ENCODE assay signal across 1 cellular context in genomic region chr5:139268364-139269202, GRCh38.
TF ChIP-seq lines count a peak whose summit lies in the region.

No MANE protein-coding gene starts in this region.

TF ChIP-seq in K562, 482 proteins besides CTCF, POLR2A, EP300 and RAD21 (continued from another document and continues in another):
- TF ChIP-seq NCOA6 (IDR thresholded peaks at IDR 0.05) (no peak), FIP1L1 (IDR thresholded peaks at IDR 0.05; ENCODE audit: low read depth, low read length, poor library complexity, severe bottlenecking) (no peak), BMI1 (IDR thresholded peaks at IDR 0.05; ENCODE audit: low read length) (no peak), ZKSCAN8 (CRISPR knock-in tag; IDR thresholded peaks at IDR 0.05) (no peak), ATF3 (IDR thresholded peaks at IDR 0.05) (no peak), ATF3 (CRISPR knock-in tag; conservative IDR thresholded peaks at IDR 0.05) (no peak), ADNP (tag; IDR thresholded peaks at IDR 0.05) (no peak), ZNF655 (CRISPR knock-in tag; IDR thresholded peaks at IDR 0.05) (no peak), ZNF253 (CRISPR knock-in tag; conservative IDR thresholded peaks at IDR 0.05) (no peak), SRSF9 (IDR thresholded peaks at IDR 0.05; ENCODE audit: borderline replicate concordance, low read depth, low read length) (no peak), TARDBP (IDR thresholded peaks at IDR 0.05) (no peak), NKRF (IDR thresholded peaks at IDR 0.05; ENCODE audit: borderline replicate concordance) (no peak), ZNF41 (CRISPR knock-in tag; conservative IDR thresholded peaks at IDR 0.05) (no peak), RBFOX2 (IDR thresholded peaks at IDR 0.05; ENCODE audit: low read depth, low read length) (no peak), SMAD1 (IDR thresholded peaks at IDR 0.05; ENCODE audit: low read depth, low read length, partially characterized antibody) (no peak), MEF2D (tag; conservative IDR thresholded peaks at IDR 0.05; ENCODE audit: low read depth) (peak; percentile 67; the same call in 1 of the 2 replicates), SMARCA4 (IDR thresholded peaks at IDR 0.05) (0 out of 2 replicates have a peak, but pooled peaks have one; percentile 24), ZBTB40 (IDR thresholded peaks at IDR 0.05) (0 out of 2 replicates have a peak, but pooled peaks have one; percentile 24), ZBTB40 (CRISPR knock-in tag; IDR thresholded peaks at IDR 0.05) (no peak), SIX5 (IDR thresholded peaks at IDR 0.05; ENCODE audit: borderline replicate concordance in 1 of 2, insufficient read depth in 1 of 2, low read depth in 1 of 2, low read length in 2 of 2) (no peak), HNRNPL (IDR thresholded peaks at IDR 0.05; ENCODE audit: low read depth, low read length) (no peak), POLR2H (tag; IDR thresholded peaks at IDR 0.05; ENCODE audit: low read depth) (no peak), ZNF398 (CRISPR knock-in tag; IDR thresholded peaks at IDR 0.05) (no peak), CAMTA2 (CRISPR knock-in tag; conservative IDR thresholded peaks at IDR 0.05) (no peak), PHF8 (IDR thresholded peaks at IDR 0.05; ENCODE audit: borderline replicate concordance, low read length) (no peak), NFIC (IDR thresholded peaks at IDR 0.05) (no peak), MAZ (CRISPR knock-in tag; conservative IDR thresholded peaks at IDR 0.05 in 1 of 2, IDR thresholded peaks at IDR 0.05 in 1 of 2) (0 out of 4 replicates have a peak, but pooled peaks of 1 of the 2 experiments have one; percentile 44), TFAM (CRISPR knock-in tag; conservative IDR thresholded peaks at IDR 0.05) (no peak), DPF2 (IDR thresholded peaks at IDR 0.05) (peak; percentile 49; the same call in 1 of the 2 replicates), MTA1 (IDR thresholded peaks at IDR 0.05; ENCODE audit: borderline replicate concordance) (no peak), MYBL2 (IDR thresholded peaks at IDR 0.05; ENCODE audit: low read depth) (no peak), MYBL2 (CRISPR knock-in tag; IDR thresholded peaks at IDR 0.05; ENCODE audit: borderline replicate concordance) (no peak), PHB (CRISPR knock-in tag; IDR thresholded peaks at IDR 0.05) (no peak), PYGO2 (tag; IDR thresholded peaks at IDR 0.05) (no peak), PHB2 (IDR thresholded peaks at IDR 0.05; ENCODE audit: low read depth) (no peak), HDGF (IDR thresholded peaks at IDR 0.05) (no peak), ID3 (CRISPR knock-in tag; IDR thresholded peaks at IDR 0.05) (no peak), ID3 (tag; IDR thresholded peaks at IDR 0.05) (peak; percentile 27; the same call in 1 of the 2 replicates), ZNF277 (CRISPR knock-in tag; IDR thresholded peaks at IDR 0.05; ENCODE audit: borderline replicate concordance) (no peak), MNT (conservative IDR thresholded peaks at IDR 0.05) (no peak; a peak in 1 of 4 replicates), TAF9B (IDR thresholded peaks at IDR 0.05; ENCODE audit: partially characterized antibody) (no peak), RBM22 (IDR thresholded peaks at IDR 0.05; ENCODE audit: low read depth, low read length, poor library complexity, severe bottlenecking) (no peak), HDAC3 (IDR thresholded peaks at IDR 0.05; ENCODE audit: borderline replicate concordance, partially characterized antibody) (no peak), ZFP36 (IDR thresholded peaks at IDR 0.05; ENCODE audit: low read depth, low read length, partially characterized antibody) (no peak), CHD4 (IDR thresholded peaks at IDR 0.05; ENCODE audit: insufficient read depth, insufficient replicate concordance, low read depth, low read length, poor library complexity, severe bottlenecking) (no peak)
